In genomic region chr6:53295176-53295575, GRCh38 we compare ENCODE assay signal across 18 cellular contexts.
"Had no signal": no experiment of that assay in that cellular context is flagged by ENCODE, and none has a peak within 500 bp of the region (broad histone marks: within the 10 kb centered on the region; RNA-seq: fewer than 3 reads in every experiment).

No MANE protein-coding gene starts in this region.

- H3K27me3 Mint-ChIP-seq: activated CD4-positive, alpha-beta memory T cell treated with anti-CD3 and anti-CD28 coated beads for 36 hours had no signal

- H3K27ac ChIP-seq: esophagus muscularis mucosa, gastrocnemius medialis, left ventricle myocardium inferior, sigmoid colon, SK-N-MC, suprapubic skin, upper lobe of right lung had no signal

- H3K9me3 Mint-ChIP-seq: activated CD4-positive, alpha-beta memory T cell treated with anti-CD3 and anti-CD28 coated beads for 36 hours; nephron progenitor cell; T-helper 1 cell treated with Interleukin-12 subunit alpha and Interleukin-12 subunit beta and Interleukin-4 antibody, amounts not matched to agents 30 μg/mL and 1 μg/mL, for 36 hours had no signal

- DNase-seq: activated CD4-positive, alpha-beta memory T cell treated with anti-CD3 and anti-CD28 coated beads for 36 hours; activated naive CD4-positive, alpha-beta T cell treated with Interleukin-2 at 50 U/mL for 16 hours; aorta; dorsolateral prefrontal cortex; gastrocnemius medialis; kidney; left ventricle myocardium inferior; mesenchymal stem cell; nephron progenitor cell; sigmoid colon; stimulated activated CD4-positive, alpha-beta T cell treated with anti-CD3 and anti-CD28 coated beads, Interleukin-2, amount 100 ng/mL, for 24 hours; stimulated activated naive CD4-positive, alpha-beta T cell treated with Interleukin-2 at 50 U/mL for 16 hours; upper lobe of right lung had no signal

- H3K4me1 ChIP-seq: breast epithelium, suprapubic skin had no signal

- H3K27ac Mint-ChIP-seq: activated CD4-positive, alpha-beta memory T cell treated with anti-CD3 and anti-CD28 coated beads for 36 hours; T-helper 1 cell treated with Interleukin-12 subunit alpha and Interleukin-12 subunit beta and Interleukin-4 antibody, amounts not matched to agents 30 μg/mL and 1 μg/mL, for 36 hours had no signal

- H3K4me3 ChIP-seq: breast epithelium, dorsolateral prefrontal cortex, esophagus muscularis mucosa, gastrocnemius medialis, left ventricle myocardium inferior, sigmoid colon, SK-N-MC, suprapubic skin, upper lobe of right lung had no signal

- H3K4me3 Mint-ChIP-seq: activated CD4-positive, alpha-beta memory T cell treated with anti-CD3 and anti-CD28 coated beads for 36 hours; nephron progenitor cell; T-helper 1 cell treated with Interleukin-12 subunit alpha and Interleukin-12 subunit beta and Interleukin-4 antibody, amounts not matched to agents 30 μg/mL and 1 μg/mL, for 36 hours had no signal

- H3K27me3 ChIP-seq: breast epithelium, dorsolateral prefrontal cortex, esophagus muscularis mucosa, gastrocnemius medialis, sigmoid colon, suprapubic skin, upper lobe of right lung had no signal

- H3K36me3 ChIP-seq: breast epithelium, gastrocnemius medialis, upper lobe of right lung had no signal

- ATAC-seq: gastrocnemius medialis, upper lobe of right lung had no signal

- H3K9me3 ChIP-seq: breast epithelium, esophagus muscularis mucosa, gastrocnemius medialis, left ventricle myocardium inferior, sigmoid colon, suprapubic skin, upper lobe of right lung had no signal
